ENCODE assay signal across 1 cellular context in genomic region chr9:116000748-116001329, GRCh38.
TF ChIP-seq lines count a peak whose summit lies in the region.

No MANE protein-coding gene starts in this region.

TF ChIP-seq in HepG2, 621 proteins besides CTCF, POLR2A, EP300 and RAD21 (continued from another document):
- peak; percentile 71 for TF ChIP-seq BCL6 (CRISPR knock-in tag; IDR thresholded peaks at IDR 0.05)
- 0 out of 2 replicates have a peak, but pooled peaks have one; percentile 17 for TF ChIP-seq ZMYM4 (CRISPR knock-in tag; IDR thresholded peaks at IDR 0.05)
- TF ChIP-seq SMYD3 (CRISPR knock-in tag; IDR thresholded peaks at IDR 0.05) = no peak
- peak; percentile 51 for TF ChIP-seq YY1 (IDR thresholded peaks at IDR 0.05; ENCODE audit: insufficient read depth, insufficient replicate concordance, low read depth, low read length)
- no peak for TF ChIP-seq CREB1 (IDR thresholded peaks at IDR 0.05)
- TF ChIP-seq CREB1 (CRISPR knock-in tag; IDR thresholded peaks at IDR 0.05) = no peak
- no peak for TF ChIP-seq ZBTB34 (CRISPR knock-in tag; IDR thresholded peaks at IDR 0.05)
